Comparison of ENCODE assay signal across 1 cellular context in the genomic region with DNA sequence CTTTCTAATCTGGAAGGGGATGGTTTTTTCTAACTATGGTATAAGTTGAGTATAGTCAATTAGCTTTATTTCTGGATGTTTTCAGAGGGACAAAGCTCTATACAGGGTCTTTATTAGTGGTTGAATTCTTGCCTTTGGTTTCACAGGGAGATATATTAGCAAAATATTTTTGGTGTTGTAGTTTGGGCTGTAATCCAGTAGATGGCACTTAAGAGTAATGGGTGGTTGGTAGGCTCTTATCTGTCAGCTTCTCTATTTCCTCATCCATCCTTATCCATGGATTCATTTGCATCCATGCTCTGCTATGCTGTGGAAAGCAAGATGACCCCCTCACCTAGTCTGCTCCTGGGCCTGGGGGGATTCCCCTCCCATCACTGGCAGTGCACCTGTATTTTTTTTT.
TF ChIP-seq lines count a peak whose summit lies in the region.

No MANE protein-coding gene starts in this region.

TF ChIP-seq in GM23338, 12 proteins besides CTCF, POLR2A, EP300 and RAD21 (continued from another document):
- TF ChIP-seq, protein P1, sequence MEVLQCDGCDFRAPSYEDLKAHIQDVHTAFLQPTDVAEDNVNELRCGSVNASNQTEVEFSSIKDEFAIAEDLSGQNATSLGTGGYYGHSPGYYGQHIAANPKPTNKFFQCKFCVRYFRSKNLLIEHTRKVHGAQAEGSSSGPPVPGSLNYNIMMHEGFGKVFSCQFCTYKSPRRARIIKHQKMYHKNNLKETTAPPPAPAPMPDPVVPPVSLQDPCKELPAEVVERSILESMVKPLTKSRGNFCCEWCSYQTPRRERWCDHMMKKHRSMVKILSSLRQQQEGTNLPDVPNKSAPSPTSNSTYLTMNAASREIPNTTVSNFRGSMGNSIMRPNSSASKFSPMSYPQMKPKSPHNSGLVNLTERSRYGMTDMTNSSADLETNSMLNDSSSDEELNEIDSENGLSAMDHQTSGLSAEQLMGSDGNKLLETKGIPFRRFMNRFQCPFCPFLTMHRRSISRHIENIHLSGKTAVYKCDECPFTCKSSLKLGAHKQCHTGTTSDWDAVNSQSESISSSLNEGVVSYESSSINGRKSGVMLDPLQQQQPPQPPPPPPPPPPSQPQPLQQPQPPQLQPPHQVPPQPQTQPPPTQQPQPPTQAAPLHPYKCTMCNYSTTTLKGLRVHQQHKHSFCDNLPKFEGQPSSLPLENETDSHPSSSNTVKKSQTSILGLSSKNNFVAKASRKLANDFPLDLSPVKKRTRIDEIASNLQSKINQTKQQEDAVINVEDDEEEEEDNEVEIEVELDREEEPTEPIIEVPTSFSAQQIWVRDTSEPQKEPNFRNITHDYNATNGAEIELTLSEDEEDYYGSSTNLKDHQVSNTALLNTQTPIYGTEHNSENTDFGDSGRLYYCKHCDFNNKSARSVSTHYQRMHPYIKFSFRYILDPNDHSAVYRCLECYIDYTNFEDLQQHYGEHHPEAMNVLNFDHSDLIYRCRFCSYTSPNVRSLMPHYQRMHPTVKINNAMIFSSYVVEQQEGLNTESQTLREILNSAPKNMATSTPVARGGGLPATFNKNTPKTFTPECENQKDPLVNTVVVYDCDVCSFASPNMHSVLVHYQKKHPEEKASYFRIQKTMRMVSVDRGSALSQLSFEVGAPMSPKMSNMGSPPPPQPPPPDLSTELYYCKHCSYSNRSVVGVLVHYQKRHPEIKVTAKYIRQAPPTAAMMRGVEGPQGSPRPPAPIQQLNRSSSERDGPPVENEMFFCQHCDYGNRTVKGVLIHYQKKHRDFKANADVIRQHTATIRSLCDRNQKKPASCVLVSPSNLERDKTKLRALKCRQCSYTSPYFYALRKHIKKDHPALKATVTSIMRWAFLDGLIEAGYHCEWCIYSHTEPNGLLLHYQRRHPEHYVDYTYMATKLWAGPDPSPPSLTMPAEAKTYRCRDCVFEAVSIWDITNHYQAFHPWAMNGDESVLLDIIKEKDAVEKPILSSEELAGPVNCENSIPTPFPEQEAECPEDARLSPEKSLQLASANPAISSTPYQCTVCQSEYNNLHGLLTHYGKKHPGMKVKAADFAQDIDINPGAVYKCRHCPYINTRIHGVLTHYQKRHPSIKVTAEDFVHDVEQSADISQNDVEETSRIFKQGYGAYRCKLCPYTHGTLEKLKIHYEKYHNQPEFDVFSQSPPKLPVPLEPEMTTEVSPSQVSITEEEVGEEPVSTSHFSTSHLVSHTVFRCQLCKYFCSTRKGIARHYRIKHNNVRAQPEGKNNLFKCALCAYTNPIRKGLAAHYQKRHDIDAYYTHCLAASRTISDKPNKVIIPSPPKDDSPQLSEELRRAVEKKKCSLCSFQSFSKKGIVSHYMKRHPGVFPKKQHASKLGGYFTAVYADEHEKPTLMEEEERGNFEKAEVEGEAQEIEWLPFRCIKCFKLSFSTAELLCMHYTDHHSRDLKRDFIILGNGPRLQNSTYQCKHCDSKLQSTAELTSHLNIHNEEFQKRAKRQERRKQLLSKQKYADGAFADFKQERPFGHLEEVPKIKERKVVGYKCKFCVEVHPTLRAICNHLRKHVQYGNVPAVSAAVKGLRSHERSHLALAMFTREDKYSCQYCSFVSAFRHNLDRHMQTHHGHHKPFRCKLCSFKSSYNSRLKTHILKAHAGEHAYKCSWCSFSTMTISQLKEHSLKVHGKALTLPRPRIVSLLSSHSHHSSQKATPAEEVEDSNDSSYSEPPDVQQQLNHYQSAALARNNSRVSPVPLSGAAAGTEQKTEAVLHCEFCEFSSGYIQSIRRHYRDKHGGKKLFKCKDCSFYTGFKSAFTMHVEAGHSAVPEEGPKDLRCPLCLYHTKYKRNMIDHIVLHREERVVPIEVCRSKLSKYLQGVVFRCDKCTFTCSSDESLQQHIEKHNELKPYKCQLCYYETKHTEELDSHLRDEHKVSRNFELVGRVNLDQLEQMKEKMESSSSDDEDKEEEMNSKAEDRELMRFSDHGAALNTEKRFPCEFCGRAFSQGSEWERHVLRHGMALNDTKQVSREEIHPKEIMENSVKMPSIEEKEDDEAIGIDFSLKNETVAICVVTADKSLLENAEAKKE (CRISPR knock-in tag; IDR thresholded peaks at IDR 0.05) = no peak
- TF ChIP-seq EZH2 (IDR thresholded peaks at IDR 0.05; ENCODE audit: low read depth, unreplicated experiment) = no peak
- no peak for TF ChIP-seq JUNB (IDR thresholded peaks at IDR 0.05; ENCODE audit: unreplicated experiment)
- TF ChIP-seq, protein P2, sequence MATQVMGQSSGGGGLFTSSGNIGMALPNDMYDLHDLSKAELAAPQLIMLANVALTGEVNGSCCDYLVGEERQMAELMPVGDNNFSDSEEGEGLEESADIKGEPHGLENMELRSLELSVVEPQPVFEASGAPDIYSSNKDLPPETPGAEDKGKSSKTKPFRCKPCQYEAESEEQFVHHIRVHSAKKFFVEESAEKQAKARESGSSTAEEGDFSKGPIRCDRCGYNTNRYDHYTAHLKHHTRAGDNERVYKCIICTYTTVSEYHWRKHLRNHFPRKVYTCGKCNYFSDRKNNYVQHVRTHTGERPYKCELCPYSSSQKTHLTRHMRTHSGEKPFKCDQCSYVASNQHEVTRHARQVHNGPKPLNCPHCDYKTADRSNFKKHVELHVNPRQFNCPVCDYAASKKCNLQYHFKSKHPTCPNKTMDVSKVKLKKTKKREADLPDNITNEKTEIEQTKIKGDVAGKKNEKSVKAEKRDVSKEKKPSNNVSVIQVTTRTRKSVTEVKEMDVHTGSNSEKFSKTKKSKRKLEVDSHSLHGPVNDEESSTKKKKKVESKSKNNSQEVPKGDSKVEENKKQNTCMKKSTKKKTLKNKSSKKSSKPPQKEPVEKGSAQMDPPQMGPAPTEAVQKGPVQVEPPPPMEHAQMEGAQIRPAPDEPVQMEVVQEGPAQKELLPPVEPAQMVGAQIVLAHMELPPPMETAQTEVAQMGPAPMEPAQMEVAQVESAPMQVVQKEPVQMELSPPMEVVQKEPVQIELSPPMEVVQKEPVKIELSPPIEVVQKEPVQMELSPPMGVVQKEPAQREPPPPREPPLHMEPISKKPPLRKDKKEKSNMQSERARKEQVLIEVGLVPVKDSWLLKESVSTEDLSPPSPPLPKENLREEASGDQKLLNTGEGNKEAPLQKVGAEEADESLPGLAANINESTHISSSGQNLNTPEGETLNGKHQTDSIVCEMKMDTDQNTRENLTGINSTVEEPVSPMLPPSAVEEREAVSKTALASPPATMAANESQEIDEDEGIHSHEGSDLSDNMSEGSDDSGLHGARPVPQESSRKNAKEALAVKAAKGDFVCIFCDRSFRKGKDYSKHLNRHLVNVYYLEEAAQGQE (IDR thresholded peaks at IDR 0.05; ENCODE audit: unreplicated experiment) = no peak
- no peak for TF ChIP-seq STAT1 (IDR thresholded peaks at IDR 0.05; ENCODE audit: unreplicated experiment)
- TF ChIP-seq POLR2AphosphoS5 (IDR thresholded peaks at IDR 0.05; ENCODE audit: low read depth) = no peak
- TF ChIP-seq, protein P3, sequence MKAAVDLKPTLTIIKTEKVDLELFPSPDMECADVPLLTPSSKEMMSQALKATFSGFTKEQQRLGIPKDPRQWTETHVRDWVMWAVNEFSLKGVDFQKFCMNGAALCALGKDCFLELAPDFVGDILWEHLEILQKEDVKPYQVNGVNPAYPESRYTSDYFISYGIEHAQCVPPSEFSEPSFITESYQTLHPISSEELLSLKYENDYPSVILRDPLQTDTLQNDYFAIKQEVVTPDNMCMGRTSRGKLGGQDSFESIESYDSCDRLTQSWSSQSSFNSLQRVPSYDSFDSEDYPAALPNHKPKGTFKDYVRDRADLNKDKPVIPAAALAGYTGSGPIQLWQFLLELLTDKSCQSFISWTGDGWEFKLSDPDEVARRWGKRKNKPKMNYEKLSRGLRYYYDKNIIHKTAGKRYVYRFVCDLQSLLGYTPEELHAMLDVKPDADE (IDR thresholded peaks at IDR 0.05) = no peak
- no peak for TF ChIP-seq ZNF331 (CRISPR knock-in tag; IDR thresholded peaks at IDR 0.05; ENCODE audit: low read depth)
TF ChIP-seq in GM23338: peak in this region for 0.
